14 cellular contexts compared by ENCODE assay signal in the genomic region with DNA sequence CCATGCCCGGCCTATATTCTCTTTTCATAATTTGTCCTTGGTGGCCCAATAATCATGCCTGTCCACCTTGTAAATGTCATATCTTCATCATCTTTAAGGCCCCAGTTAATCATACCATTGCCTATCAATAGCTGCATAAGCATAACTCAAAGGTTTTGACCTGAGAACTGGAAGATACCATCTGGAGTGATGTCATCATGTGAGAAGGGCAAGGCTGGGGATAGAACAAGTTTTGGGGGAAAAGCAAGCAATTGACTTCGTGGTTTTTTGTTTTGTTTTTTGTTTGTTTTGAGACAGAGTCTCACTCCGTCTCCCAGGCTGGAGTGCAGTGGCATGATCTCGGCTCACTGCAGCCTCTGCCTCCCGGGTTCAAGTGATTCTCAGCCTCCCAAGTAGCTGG.
"Had no signal": no experiment of that assay in that cellular context is flagged by ENCODE, and none has a peak within 500 bp of the region (broad histone marks: within the 10 kb centered on the region; RNA-seq: fewer than 3 reads in every experiment).

No MANE protein-coding gene starts in this region.

- H3K27ac ChIP-seq: adrenal gland, cardiac muscle cell, pancreas, sigmoid colon, stomach, testis had no signal

- H3K9me3 ChIP-seq: adrenal gland, pancreas, sigmoid colon, spleen, stomach, testis, upper lobe of left lung had no signal

- ATAC-seq: left colon, pancreas had no signal

- FAIRE-seq: pancreas had no signal

- H3K36me3 ChIP-seq: adrenal gland, cardiac muscle cell, pancreas had no signal

- H3K4me3 ChIP-seq: adrenal gland, cardiac muscle cell, lung, pancreas, sigmoid colon, spleen, stomach, testis, upper lobe of left lung had no signal

- H3K27me3 ChIP-seq: adrenal gland, cardiac muscle cell, pancreas, sigmoid colon, spleen, stomach, testis, upper lobe of left lung had no signal

- DNase-seq: activated CD8-positive, alpha-beta memory T cell treated with anti-CD3 and anti-CD28 coated beads, Interleukin-2, amount 50 U/mL, for 48 hours; adrenal gland; left colon; midbrain; pancreas; sigmoid colon; spleen; stomach; SW 1271; T1000; testis; upper lobe of left lung had no signal
